8 cellular contexts compared by ENCODE assay signal in genomic region chrX:129540725-129541184, GRCh38. TPM values are rescaled to one million over a fixed set of nuclear protein-coding genes. Genes with fewer than 3 reads are reported as not detected.
DNase-seq lines count a peak whose midpoint lies in the region; ATAC-seq and TF ChIP-seq lines count a peak whose summit lies in the region.

No MANE protein-coding gene starts in this region.

- no peaks in the 10 kb centered on the region for H3K36me3 ChIP-seq in parathyroid adenoma (ENCODE audit: control insufficient read depth, insufficient read depth, low read length)

- H3K9ac ChIP-seq in parathyroid adenoma: no peak overlapping the region

- H3K36me3 Mint-ChIP-seq in activated naive CD4-positive, alpha-beta T cell treated with anti-CD3 and anti-CD28 coated beads, Interleukin-2, amount 10 ng/mL, durations not matched to agents 7 days and 5 days: no peaks in the 10 kb centered on the region

- H3K27me3 Mint-ChIP-seq in activated naive CD4-positive, alpha-beta T cell treated with anti-CD3 and anti-CD28 coated beads, Interleukin-2, amount 10 ng/mL, durations not matched to agents 7 days and 5 days: peaks cover 3% of the 10 kb centered on the region

- CTCF ChIA-PET in activated naive CD4-positive, alpha-beta T cell treated with anti-CD3 and anti-CD28 coated beads, Interleukin-2, amount 10 ng/mL, durations not matched to agents 7 days and 5 days (lab: Charles Lee): interaction anchor here (1.6 kb wide), 1 partner anchor 60 kb away, joined by 4 read pairs; no protein-coding TSS in a partner anchor

- H2AFZ ChIP-seq in parathyroid adenoma: peak overlapping the region; percentile 56

- ATAC-seq in HG03442 (IDR thresholded peaks at IDR 0.05; ENCODE audit: unreplicated experiment): peak; percentile 25
- ATAC-seq in HG03378 (IDR thresholded peaks at IDR 0.05; ENCODE audit: unreplicated experiment): no peak

- peak overlapping the region; percentile 62 for H3K4me3 Mint-ChIP-seq in activated naive CD4-positive, alpha-beta T cell treated with anti-CD3 and anti-CD28 coated beads, Interleukin-2, amount 10 ng/mL, durations not matched to agents 7 days and 5 days

- H3K4me3 ChIP-seq in fibroblast of the aortic adventitia (ENCODE audit: low read depth, low read length): peak overlapping the region; percentile 71
- H3K4me3 ChIP-seq in parathyroid adenoma (ENCODE audit: low read depth, low read length): peak overlapping the region; percentile 55

- peak overlapping the region; percentile 36 for H3K4me2 ChIP-seq in parathyroid adenoma (ENCODE audit: low read length)

- H3K9me3 ChIP-seq in parathyroid adenoma (ENCODE audit: control insufficient read depth, low read length): no peaks in the 10 kb centered on the region

- H3K27ac ChIP-seq in VCaP (peak overlapping the region; percentile 75), parathyroid adenoma (peak overlapping the region; percentile 81)

- no peak for DNase-seq in activated naive CD4-positive, alpha-beta T cell treated with anti-CD3 and anti-CD28 coated beads, Interleukin-2, amount 10 ng/mL, durations not matched to agents 7 days and 5 days
- DNase-seq in activated naive CD4-positive, alpha-beta T cell treated with Interleukin-2 at 50 U/mL for 16 hours: no peak
- DNase-seq in fibroblast of the aortic adventitia (ENCODE audit: low read depth) (peak; percentile 10), DMS114 treated with DMSO at 0.1 percent for 48 hours (lab: John Stamatoyannopoulos, UW; ENCODE audit: unreplicated experiment) (no peak)

- H3K79me2 ChIP-seq in parathyroid adenoma: no peaks in the 10 kb centered on the region

- TF ChIP-seq CTCF in VCaP (conservative IDR thresholded peaks at IDR 0.05) (no peak), fibroblast of the aortic adventitia (IDR thresholded peaks at IDR 0.05; ENCODE audit: insufficient read depth, low read length) (no peak), parathyroid adenoma (IDR thresholded peaks at IDR 0.05) (no peak)

- no peaks in the 10 kb centered on the region for H3K27me3 ChIP-seq in parathyroid adenoma (ENCODE audit: control insufficient read depth, insufficient read depth, low read length)

- H3K4me1 Mint-ChIP-seq in activated naive CD4-positive, alpha-beta T cell treated with anti-CD3 and anti-CD28 coated beads, Interleukin-2, amount 10 ng/mL, durations not matched to agents 7 days and 5 days: peaks cover 3% of the 10 kb centered on the region

- H3K9me3 Mint-ChIP-seq in activated naive CD4-positive, alpha-beta T cell treated with anti-CD3 and anti-CD28 coated beads, Interleukin-2, amount 10 ng/mL, durations not matched to agents 7 days and 5 days: no peaks in the 10 kb centered on the region

- H3K4me1 ChIP-seq in parathyroid adenoma: peaks cover 3% of the 10 kb centered on the region

- H3K27ac Mint-ChIP-seq in activated naive CD4-positive, alpha-beta T cell treated with anti-CD3 and anti-CD28 coated beads, Interleukin-2, amount 10 ng/mL, durations not matched to agents 7 days and 5 days: no peak overlapping the region

RNA-seq across cellular contexts. Expression of gene OCRL, which starts 0.7 kb away (rescaled TPM):
- total RNA-seq in fibroblast of the aortic adventitia (ENCODE audit: low replicate concordance): 11.4 and 24.2 TPM in 2 replicates

RNA-seq across cellular contexts. Expression of gene SMARCA1, which starts 17.5 kb away (rescaled TPM):
- total RNA-seq in fibroblast of the aortic adventitia (ENCODE audit: low replicate concordance): 62.5 and 110 TPM in 2 replicates
